In genomic region chr1:92784639-92785500, GRCh38 we compare ENCODE assay signal across 8 cellular contexts. TPM values are rescaled to one million over a fixed set of nuclear protein-coding genes. Genes with fewer than 3 reads are reported as not detected.
DNase-seq lines count a peak whose midpoint lies in the region; ATAC-seq, FAIRE-seq and TF ChIP-seq lines count a peak whose summit lies in the region.

TSS of gene EVI5 (minus strand) at chr1:92785108. CDS start at chr1:92736546, 48,562 bp downstream.

- WGBS in psoas muscle, 3 donors = 0 to 1% (median 0%) methylated on average over 61 to 94 of the region's 94 CpGs

- H3K36me3 Mint-ChIP-seq in T-helper 17 cell (ENCODE audit: low read depth) = peaks cover 6% of the 10 kb centered on the region

- H3K4me1 Mint-ChIP-seq in T-helper 17 cell = peaks cover 20% of the 10 kb centered on the region

- H3K36me3 ChIP-seq in right atrium auricular region (no peaks in the 10 kb centered on the region), psoas muscle (ENCODE audit: insufficient read depth in 1 of 2, low read depth in 1 of 2) (no peaks in the 10 kb centered on the region)

- H3K27ac ChIP-seq in right atrium auricular region (peak within 1 kb of the TSS; percentile 93 to 97), psoas muscle (peak within 1 kb of the TSS; percentile 97)

- no peaks in the 10 kb centered on the region for H3K9me3 ChIP-seq in T-helper 17 cell (ENCODE audit: control insufficient read depth, low read length, poor library complexity, severe bottlenecking)
- H3K9me3 ChIP-seq in right atrium auricular region = no peaks in the 10 kb centered on the region
- no peaks in the 10 kb centered on the region for H3K9me3 ChIP-seq in psoas muscle

- peak in 1 of 2 donors; percentile 39 for TF ChIP-seq CTCF in right atrium auricular region (IDR thresholded peaks at IDR 0.05)
- no peak for TF ChIP-seq CTCF in psoas muscle (IDR thresholded peaks at IDR 0.05)

- ATAC-seq in HG02884 (IDR thresholded peaks at IDR 0.05; ENCODE audit: unreplicated experiment) (peak; percentile 93), T-helper 17 cell (peak; percentile 81), psoas muscle (peak; percentile 94 to 97 (median 95))

- peak within 1 kb of the TSS; percentile 30 for H3K27ac Mint-ChIP-seq in T-helper 17 cell

- peaks cover 46% of the 10 kb centered on the region for H3K27me3 Mint-ChIP-seq in T-helper 17 cell

- intact Hi-C loops in psoas muscle (cut with DNase I) = loop anchor here in 1 of 2 donors (5.0 kb wide), 1 partner anchor 38 kb away; no protein-coding TSS in a partner anchor

- H3K27me3 ChIP-seq in right atrium auricular region = no peaks in the 10 kb centered on the region
- no peaks in the 10 kb centered on the region for H3K27me3 ChIP-seq in psoas muscle (ENCODE audit: insufficient read depth in 3 of 3, low read length in 2 of 3)

- TF ChIP-seq POLR2A in GM15510 (IDR thresholded peaks at IDR 0.05; ENCODE audit: borderline replicate concordance, extremely low read depth, insufficient read length) = peak; percentile 57

- H3K4me1 ChIP-seq in right atrium auricular region (peaks cover 0 to 23% of the 10 kb centered on the region in 2 donors), psoas muscle (peaks cover 11% of the 10 kb centered on the region)

- no peak for FAIRE-seq in urothelium cell line (lab: Jason Lieb, UNC)

- peak within 1 kb of the TSS; percentile 85 for H3K4me3 Mint-ChIP-seq in T-helper 17 cell

- peak within 1 kb of the TSS; percentile 82 to 87 for H3K4me3 ChIP-seq in right atrium auricular region
- H3K4me3 ChIP-seq in psoas muscle = peak within 1 kb of the TSS; percentile 88

- DNase-seq in NCI-H146 treated with DMSO at 0.1 percent for 48 hours (lab: John Stamatoyannopoulos, UW; ENCODE audit: unreplicated experiment) (peak; percentile 94), T-helper 17 cell (peak; percentile 23 to 35 (median 23)), anterior cingulate cortex (lab: John Stamatoyannopoulos, UW) (peak; percentile 57 to 93 (median 85)), right atrium auricular region (ENCODE audit: low spot score) (peak; percentile 96), psoas muscle (peak; percentile 96 to 97), urothelium cell line (ENCODE audit: low spot score) (peak; percentile 94)

RNA-seq across cellular contexts. Expression of gene EVI5, which starts in this region (rescaled TPM):
- total RNA-seq in T-helper 17 cell = under 1 TPM; 0.70 to 0.80 TPM
- total RNA-seq in right atrium auricular region = 10 to 100 TPM; 26.4 to 41.9 TPM
- total RNA-seq in psoas muscle = 10 to 100 TPM in 3 of 4 donors, 1 to 10 TPM in 1; 6.3 to 15.9 (median 12.5) TPM
- polyA plus RNA-seq in psoas muscle = 1 to 10 TPM; 2.3 to 5.0 (median 3.9) TPM

Comparison
In these comparisons a context has a peak if more than half of its experiments do, and no peak if none do; other contexts are left out.
1. Peak in every context shown above with its lines: DNase-seq, ATAC-seq, H3K4me3 ChIP-seq and H3K27ac ChIP-seq.
2. RNA of gene EVI5 (total RNA-seq): 26.4 to 41.9 TPM in right atrium auricular region and 6.3 to 15.9 TPM in psoas muscle; 0.70 to 0.80 TPM in T-helper 17 cell; every median in the first group is over 4 times any median in the second.
3. Peak in DNase-seq and ATAC-seq in T-helper 17 cell; RNA of the gene not detected or under 1 TPM.
4. DNase-seq: peak in every context shown above with its lines; median percentile 96 in psoas muscle; 96 in right atrium auricular region; 94 in NCI-H146 treated with DMSO at 0.1 percent for 48 hours; 94 in urothelium cell line; 85 in anterior cingulate cortex; 23 in T-helper 17 cell.